12 cellular contexts compared by ENCODE assay signal in genomic region chr3:177770821-177771220, GRCh38.
DNase-seq lines count a peak whose midpoint lies in the region; ATAC-seq, FAIRE-seq and TF ChIP-seq lines count a peak whose summit lies in the region.
"Had no signal": no experiment of that assay in that cellular context is flagged by ENCODE, and none has a peak within 500 bp of the region (broad histone marks: within the 10 kb centered on the region; RNA-seq: fewer than 3 reads in every experiment).

No MANE protein-coding gene starts in this region.

- H3K27ac ChIP-seq in sigmoid colon = peak overlapping the region; percentile 27 to 81 (median 56)
- no peak overlapping the region for H3K27ac ChIP-seq in effector memory CD4-positive, alpha-beta T cell (ENCODE audit: insufficient read depth, low read length, poor library complexity, severe bottlenecking)

- peaks cover 4 to 17% of the 10 kb centered on the region in 2 donors for H3K36me3 Mint-ChIP-seq in activated T-cell treated with anti-CD3 and anti-CD28 coated beads, Interleukin-2, amount 50 U/mL, for 72 hours (ENCODE audit: insufficient read depth in 2 of 2)

- H3K4me1 Mint-ChIP-seq in activated T-cell treated with anti-CD3 and anti-CD28 coated beads, Interleukin-2, amount 50 U/mL, for 72 hours (ENCODE audit: low read depth) = no peaks in the 10 kb centered on the region

- peaks cover 5 to 9% of the 10 kb centered on the region in 2 donors for H3K9me3 Mint-ChIP-seq in activated T-cell treated with anti-CD3 and anti-CD28 coated beads, Interleukin-2, amount 50 U/mL, for 72 hours

- intact Hi-C loops in sigmoid colon (cut with DNase I) = loop anchor here (5.0 kb wide), 1 partner anchor 409 kb away; no protein-coding TSS in a partner anchor

- ATAC-seq in SK-N-SH treated with all-trans-retinoic acid at 6 μM for 48 hours = peak; percentile 87
- ATAC-seq in activated T-cell treated with anti-CD3 and anti-CD28 coated beads, Interleukin-2, amount 50 U/mL, for 72 hours (replicated peaks in 1 of 2) = no peak
- ATAC-seq: activated CD4-positive, CD25-positive, alpha-beta regulatory T cell treated with anti-CD3 and anti-CD28 coated beads, Interleukin-2, amount 50 U/mL, for 24 hours had no signal

- DNase-seq in EH (ENCODE audit: low read depth) (peak; percentile 86), fibroblast of peridontal ligament (ENCODE audit: extremely low read depth) (peak; percentile 79), sigmoid colon (no peak), GM12891 (ENCODE audit: insufficient read length, low spot score) (no peak), LoVo (ENCODE audit: low spot score) (no peak)
- no peak for DNase-seq in effector memory CD4-positive, alpha-beta T cell
- DNase-seq in activated T-cell treated with anti-CD3 and anti-CD28 coated beads, Interleukin-2, amount 50 U/mL, for 72 hours = no peak
- DNase-seq: DMS153, nucleus accumbens, transverse colon had no signal

- no peak for TF ChIP-seq EP300 in sigmoid colon (IDR thresholded peaks at IDR 0.05)

- no peak for FAIRE-seq in GM12891 (lab: Jason Lieb, UNC)

- 81 to 92% methylated on average over 1 of the region's 1 CpG for WGBS in sigmoid colon, 2 donors

- TF ChIP-seq CTCF in sigmoid colon (IDR thresholded peaks at IDR 0.05) = no peak

- H3K4me3 ChIP-seq in sigmoid colon = no peak overlapping the region
- no peak overlapping the region for H3K4me3 ChIP-seq in effector memory CD4-positive, alpha-beta T cell (ENCODE audit: insufficient read depth, low read depth, low read length, poor library complexity, severe bottlenecking)
- H3K4me3 ChIP-seq: transverse colon had no signal

- no peaks in the 10 kb centered on the region for H3K36me3 ChIP-seq in sigmoid colon
- H3K36me3 ChIP-seq in effector memory CD4-positive, alpha-beta T cell (ENCODE audit: control insufficient read depth, insufficient read depth, low read length) = no peaks in the 10 kb centered on the region
- H3K36me3 ChIP-seq: transverse colon had no signal

- peaks cover 0 to 3% (median 0%) of the 10 kb centered on the region in 4 donors for H3K9me3 ChIP-seq in sigmoid colon
- no peaks in the 10 kb centered on the region for H3K9me3 ChIP-seq in effector memory CD4-positive, alpha-beta T cell (ENCODE audit: control insufficient read depth, low read length)

- no peak overlapping the region for H3K4me3 Mint-ChIP-seq in activated T-cell treated with anti-CD3 and anti-CD28 coated beads, Interleukin-2, amount 50 U/mL, for 72 hours

- peaks cover 0 to 42% (median 28%) of the 10 kb centered on the region in 4 donors for H3K4me1 ChIP-seq in sigmoid colon
- H3K4me1 ChIP-seq in effector memory CD4-positive, alpha-beta T cell (ENCODE audit: control insufficient read depth, insufficient read depth, low read length, poor library complexity, severe bottlenecking) = no peaks in the 10 kb centered on the region

- no peaks in the 10 kb centered on the region for H3K27me3 Mint-ChIP-seq in activated T-cell treated with anti-CD3 and anti-CD28 coated beads, Interleukin-2, amount 50 U/mL, for 72 hours (ENCODE audit: low read depth)

- no peak overlapping the region for H3K27ac Mint-ChIP-seq in activated T-cell treated with anti-CD3 and anti-CD28 coated beads, Interleukin-2, amount 50 U/mL, for 72 hours

- TF ChIP-seq POLR2A in sigmoid colon (IDR thresholded peaks at IDR 0.05) (no peak), GM12891 (IDR thresholded peaks at IDR 0.05; ENCODE audit: low read depth, low read length) (no peak)

- H3K27me3 ChIP-seq in sigmoid colon = no peaks in the 10 kb centered on the region
- H3K27me3 ChIP-seq in effector memory CD4-positive, alpha-beta T cell (replicated peaks; ENCODE audit: control insufficient read depth, insufficient read depth, low read length, poor library complexity, severe bottlenecking) = no peaks in the 10 kb centered on the region
- H3K27me3 ChIP-seq: transverse colon had no signal

TF ChIP-seq in SK-N-SH treated with all-trans-retinoic acid at 6 μM for 48 hours, 23 proteins besides CTCF, POLR2A, EP300 and RAD21:
- TF ChIP-seq ZC3H10 (CRISPR knock-in tag; IDR thresholded peaks at IDR 0.05) (no peak), POU6F1 (CRISPR knock-in tag; IDR thresholded peaks at IDR 0.05; ENCODE audit: borderline replicate concordance, low read depth) (no peak), ZFP30 (CRISPR knock-in tag; IDR thresholded peaks at IDR 0.05) (no peak), TOX (CRISPR knock-in tag; IDR thresholded peaks at IDR 0.05; ENCODE audit: borderline replicate concordance) (no peak), PPARA (CRISPR knock-in tag; IDR thresholded peaks at IDR 0.05; ENCODE audit: borderline replicate concordance) (no peak), ZNF70 (CRISPR knock-in tag; IDR thresholded peaks at IDR 0.05) (no peak), ISL1 (CRISPR knock-in tag; IDR thresholded peaks at IDR 0.05) (peak; percentile 31; the same call in 1 of the 2 replicates), ESRRG (CRISPR knock-in tag; IDR thresholded peaks at IDR 0.05) (no peak)
TF ChIP-seq in SK-N-SH treated with all-trans-retinoic acid at 6 μM for 48 hours: peak in this region for 1.

TF ChIP-seq in GM12891, 5 proteins besides CTCF, POLR2A, EP300 and RAD21:
- TF ChIP-seq POLR2AphosphoS5 (IDR thresholded peaks at IDR 0.05; ENCODE audit: low read depth, low read length) = no peak
- TF ChIP-seq SPI1 (IDR thresholded peaks at IDR 0.05; ENCODE audit: low read depth, low read length) = no peak
- TF ChIP-seq TAF1 (IDR thresholded peaks at IDR 0.05; ENCODE audit: low read depth, low read length) = no peak
- no peak for TF ChIP-seq POU2F2 (IDR thresholded peaks at IDR 0.05; ENCODE audit: low read depth, low read length)
- TF ChIP-seq PAX5 (IDR thresholded peaks at IDR 0.05; ENCODE audit: insufficient read depth, low read length, severe bottlenecking) = no peak
TF ChIP-seq in GM12891: peak in this region for 0.

Comparison
In these comparisons a context has a peak if more than half of its experiments do, and no peak if none do; other contexts are left out.
1. DNase-seq: peak in EH (single experiment) and fibroblast of peridontal ligament (single experiment); none in sigmoid colon (single experiment), GM12891 (single experiment), LoVo (single experiment), effector memory CD4-positive, alpha-beta T cell (0 of 3) and activated T-cell treated with anti-CD3 and anti-CD28 coated beads, Interleukin-2, amount 50 U/mL, for 72 hours (0 of 2).